In genomic region chr9:94923333-94924089, GRCh38 we compare ENCODE assay signal across 14 cellular contexts.
DNase-seq lines count a peak whose midpoint lies in the region; ATAC-seq and TF ChIP-seq lines count a peak whose summit lies in the region.
"Had no signal": no experiment of that assay in that cellular context is flagged by ENCODE, and none has a peak within 500 bp of the region (broad histone marks: within the 10 kb centered on the region; RNA-seq: fewer than 3 reads in every experiment).

No MANE protein-coding gene starts in this region.

- peak; percentile 28 for ATAC-seq in left colon
- ATAC-seq in HG03442 (IDR thresholded peaks at IDR 0.05; ENCODE audit: unreplicated experiment): no peak
- ATAC-seq: activated CD8-positive, alpha-beta memory T cell treated with anti-CD3 and anti-CD28 coated beads, Interleukin-2, amount 10 ng/mL, durations not matched to agents 7 days and 5 days; CD8-positive, alpha-beta T cell had no signal

- H3K79me2 ChIP-seq in MM.1S (ENCODE audit: low read length): no peaks in the 10 kb centered on the region

- TF ChIP-seq CTCF in MM.1S (IDR thresholded peaks at IDR 0.05; ENCODE audit: low read length): no peak

- no peaks in the 10 kb centered on the region for H3F3A ChIP-seq in MM.1S (ENCODE audit: insufficient read depth, low read length)

- peak overlapping the region; percentile 54; the same call in 1 of the 2 replicates for H3K27ac ChIP-seq in MM.1S (ENCODE audit: low read length)
- H3K27ac ChIP-seq in angular gyrus (ENCODE audit: low read depth, low read length): peak overlapping the region; percentile 37
- H3K27ac ChIP-seq in subcutaneous abdominal adipose tissue (ENCODE audit: low read depth, low read length): peak overlapping the region; percentile 74

- H3K4me1 ChIP-seq in MM.1S (ENCODE audit: low read length) (peaks cover 19% of the 10 kb centered on the region), subcutaneous abdominal adipose tissue (ENCODE audit: control insufficient read depth in 5 of 5, insufficient read depth in 5 of 5, low read length in 5 of 5) (peaks cover 9 to 65% (median 50%) of the 10 kb centered on the region in 5 donors)

- no peaks in the 10 kb centered on the region for H3K9me2 ChIP-seq in MM.1S (replicated peaks; ENCODE audit: insufficient read depth, low read length)

- DNase-seq in MM.1S (no peak), left colon (no peak), EL (no peak), HEK293T (ENCODE audit: extremely low spot score) (no peak), KBM-7 (no peak)
- DNase-seq: activated CD8-positive, alpha-beta memory T cell treated with anti-CD3 and anti-CD28 coated beads, Interleukin-2, amount 10 ng/mL, durations not matched to agents 7 days and 5 days; activated naive CD8-positive, alpha-beta T cell treated with anti-CD3 and anti-CD28 coated beads, Interleukin-2, amount 10 ng/mL, durations not matched to agents 7 days and 5 days; CD8-positive, alpha-beta T cell; effector memory CD4-positive, alpha-beta T cell; NCI-H1417 treated with DMSO at 0.1 percent for 48 hours; stimulated activated CD4-positive, alpha-beta T cell treated with anti-CD3 and anti-CD28 coated beads, Interleukin-12 subunit alpha, Interleukin-12 subunit beta, amount 100 ng/mL, for 4 hours had no signal

- H3K27me3 ChIP-seq in MM.1S (replicated peaks; ENCODE audit: insufficient read depth, low read length): no peaks in the 10 kb centered on the region
- no peaks in the 10 kb centered on the region for H3K27me3 ChIP-seq in subcutaneous abdominal adipose tissue (ENCODE audit: control insufficient read depth in 5 of 5, insufficient read depth in 4 of 5, low read length in 5 of 5)

- intact Hi-C loops in left colon (cut with DNase I, micrococcal nuclease): no loop called here

- H2AFZ ChIP-seq in MM.1S (ENCODE audit: low read length): no peak overlapping the region

- H3K9me3 ChIP-seq in MM.1S (replicated peaks; ENCODE audit: insufficient read depth, low read length) (no peaks in the 10 kb centered on the region), subcutaneous abdominal adipose tissue (ENCODE audit: control insufficient read depth in 5 of 5, low read length in 5 of 5) (no peaks in the 10 kb centered on the region)

- H3K9ac ChIP-seq in MM.1S (ENCODE audit: low read length) (no peak overlapping the region), subcutaneous abdominal adipose tissue (ENCODE audit: low read length in 5 of 5) (no peak overlapping the region)

- H3K36me3 ChIP-seq in MM.1S (replicated peaks; ENCODE audit: insufficient read depth, low read length) (no peaks in the 10 kb centered on the region), subcutaneous abdominal adipose tissue (ENCODE audit: control insufficient read depth in 5 of 5, insufficient read depth in 5 of 5, low read length in 5 of 5) (no peaks in the 10 kb centered on the region)

- in situ Hi-C loops in KBM-7 (cut with MboI; ENCODE audit: low pct_unique_long_range_greater_than_20kb, low sequenced_read_pairs): no loop called here

- POLR2A ChIA-PET in HEK293T (lab: Yijun Ruan, JAX): interaction anchor here (1.2 kb wide), 1 partner anchor 17 kb away, joined by 3 read pairs; no protein-coding TSS in a partner anchor

- CTCF ChIA-PET in HEK293T (lab: Yijun Ruan, JAX): no interaction called here

- no peaks in the 10 kb centered on the region for H4K20me1 ChIP-seq in MM.1S (ENCODE audit: insufficient read depth, low read length)

- H3K4me3 ChIP-seq in MM.1S (ENCODE audit: low read length) (no peak overlapping the region), subcutaneous abdominal adipose tissue (ENCODE audit: low read depth in 1 of 5, low read length in 5 of 5) (no peak overlapping the region)

- H3K4me2 ChIP-seq in MM.1S (ENCODE audit: low read depth, low read length): peak overlapping the region; percentile 66; the same call in 1 of the 2 replicates

TF ChIP-seq in HEK293T, 16 proteins besides CTCF, POLR2A, EP300 and RAD21:
- TF ChIP-seq SP1 (IDR thresholded peaks at IDR 0.05) (no peak), TARDBP (IDR thresholded peaks at IDR 0.05) (no peak), PKNOX1 (IDR thresholded peaks at IDR 0.05) (no peak), FOXK2 (IDR thresholded peaks at IDR 0.05) (no peak), NFRKB (IDR thresholded peaks at IDR 0.05) (no peak), CTBP1 (IDR thresholded peaks at IDR 0.05; ENCODE audit: borderline replicate concordance) (no peak), FOXM1 (IDR thresholded peaks at IDR 0.05; ENCODE audit: borderline replicate concordance) (no peak), ZNF384 (IDR thresholded peaks at IDR 0.05) (no peak), L3MBTL2 (conservative IDR thresholded peaks at IDR 0.05) (no peak), BHLHE40 (IDR thresholded peaks at IDR 0.05; ENCODE audit: borderline replicate concordance) (no peak), HDGF (IDR thresholded peaks at IDR 0.05; ENCODE audit: borderline replicate concordance) (no peak), SUZ12 (IDR thresholded peaks at IDR 0.05) (no peak), LEF1 (IDR thresholded peaks at IDR 0.05; ENCODE audit: borderline replicate concordance) (no peak), ELF4 (IDR thresholded peaks at IDR 0.05) (no peak), FOXA1 (IDR thresholded peaks at IDR 0.05) (no peak), ARNT (IDR thresholded peaks at IDR 0.05) (no peak)
